ENCODE assay signal across 18 cellular contexts in the genomic region with DNA sequence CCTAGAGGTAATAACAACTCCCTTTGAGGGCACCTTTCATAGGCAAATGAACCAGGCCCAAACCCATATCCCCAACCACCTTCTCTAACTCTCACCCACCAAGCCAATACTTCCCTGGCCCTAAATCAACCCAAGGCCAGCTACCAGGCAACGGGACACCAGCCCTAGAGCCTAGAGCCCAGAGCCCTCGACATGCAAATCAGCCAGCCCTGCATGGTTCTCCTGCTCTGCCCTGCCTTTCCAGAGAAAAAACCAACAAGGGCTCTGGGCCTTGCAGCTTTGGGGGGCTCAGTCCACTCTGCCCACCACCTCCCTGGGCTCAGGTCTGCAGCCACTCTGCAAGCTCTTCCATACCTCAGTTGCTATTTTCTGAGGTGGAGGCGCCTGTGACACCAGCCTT. TPM values are rescaled to one million over a fixed set of nuclear protein-coding genes. Genes with fewer than 3 reads are reported as not detected.
"Had no signal": no experiment of that assay in that cellular context is flagged by ENCODE, and none has a peak within 500 bp of the region (broad histone marks: within the 10 kb centered on the region; RNA-seq: fewer than 3 reads in every experiment).

No MANE protein-coding gene starts in this region.

- H3K36me3 ChIP-seq: pancreas had no signal

- H3K4me3 ChIP-seq: hepatocyte, mucosa of descending colon, pancreas, testis, tibial nerve had no signal

- H3K9me3 Mint-ChIP-seq: naive thymus-derived CD8-positive, alpha-beta T cell; neural crest cell; stimulated activated naive B cell treated with anti-CD40 and anti-IgM and Interleukin-4, amounts not matched to agents 10 μg/mL and 1 μg/mL and 100 μg/mL, for 72 hours; stimulated activated naive CD8-positive, alpha-beta T cell treated with anti-CD3 and anti-CD28 coated beads, Interleukin-15, amount 100 ng/mL, for 72 hours had no signal

- H3K27ac Mint-ChIP-seq: naive thymus-derived CD8-positive, alpha-beta T cell; progenitor cell of endocrine pancreas; stimulated activated naive B cell treated with anti-CD40 and anti-IgM and Interleukin-4, amounts not matched to agents 10 μg/mL and 1 μg/mL and 100 μg/mL, for 72 hours had no signal

- H3K36me3 Mint-ChIP-seq: naive thymus-derived CD8-positive, alpha-beta T cell; stimulated activated naive B cell treated with anti-CD40 and anti-IgM and Interleukin-4, amounts not matched to agents 10 μg/mL and 1 μg/mL and 100 μg/mL, for 72 hours had no signal

- H3K27ac ChIP-seq: hepatocyte, pancreas, testis, tibial nerve had no signal

- H3K4me1 ChIP-seq: pancreas had no signal

- H3K9me3 ChIP-seq: mucosa of descending colon, pancreas, testis, tibial nerve had no signal

- H3K4me3 Mint-ChIP-seq: naive thymus-derived CD8-positive, alpha-beta T cell; neural crest cell; stimulated activated naive B cell treated with anti-CD40 and anti-IgM and Interleukin-4, amounts not matched to agents 10 μg/mL and 1 μg/mL and 100 μg/mL, for 72 hours; stimulated activated naive CD8-positive, alpha-beta T cell treated with anti-CD3 and anti-CD28 coated beads, Interleukin-15, amount 100 ng/mL, for 72 hours had no signal

- H3K27me3 Mint-ChIP-seq: stimulated activated naive CD8-positive, alpha-beta T cell treated with anti-CD3 and anti-CD28 coated beads, Interleukin-15, amount 100 ng/mL, for 72 hours had no signal

- DNase-seq: dermis blood vessel endothelial cell; foreskin melanocyte; kidney glomerular epithelial cell; mammary epithelial cell; mucosa of descending colon; naive thymus-derived CD8-positive, alpha-beta T cell; occipital lobe; right cardiac atrium; stimulated activated CD4-positive, alpha-beta T cell treated with anti-CD3 and anti-CD28 coated beads, Interleukin-4, amount 100 ng/mL, for 1 hour; stimulated activated naive B cell treated with anti-CD40 and anti-IgM and Interleukin-4, amounts not matched to agents 10 μg/mL and 1 μg/mL and 100 μg/mL, for 72 hours; stimulated activated naive CD8-positive, alpha-beta T cell treated with anti-CD3 and anti-CD28 coated beads, Interleukin-15, amount 100 ng/mL, for 72 hours; testis had no signal

- H3K27me3 ChIP-seq: pancreas, testis, tibial nerve had no signal

- ATAC-seq: left lobe of liver; mucosa of descending colon; naive thymus-derived CD8-positive, alpha-beta T cell; pancreas; right cardiac atrium; stimulated activated naive B cell treated with anti-CD40 and anti-IgM and Interleukin-4, amounts not matched to agents 10 μg/mL and 1 μg/mL and 100 μg/mL, for 72 hours; stimulated activated naive CD8-positive, alpha-beta T cell treated with anti-CD3 and anti-CD28 coated beads, Interleukin-15, amount 100 ng/mL, for 72 hours had no signal

RNA-seq across cellular contexts. Expression of gene PIMREG, which starts 57.1 kb away (rescaled TPM):
- total RNA-seq: naive thymus-derived CD8-positive, alpha-beta T cell had no signal
